Comparison of ENCODE assay signal across 10 cellular contexts in the genomic region with DNA sequence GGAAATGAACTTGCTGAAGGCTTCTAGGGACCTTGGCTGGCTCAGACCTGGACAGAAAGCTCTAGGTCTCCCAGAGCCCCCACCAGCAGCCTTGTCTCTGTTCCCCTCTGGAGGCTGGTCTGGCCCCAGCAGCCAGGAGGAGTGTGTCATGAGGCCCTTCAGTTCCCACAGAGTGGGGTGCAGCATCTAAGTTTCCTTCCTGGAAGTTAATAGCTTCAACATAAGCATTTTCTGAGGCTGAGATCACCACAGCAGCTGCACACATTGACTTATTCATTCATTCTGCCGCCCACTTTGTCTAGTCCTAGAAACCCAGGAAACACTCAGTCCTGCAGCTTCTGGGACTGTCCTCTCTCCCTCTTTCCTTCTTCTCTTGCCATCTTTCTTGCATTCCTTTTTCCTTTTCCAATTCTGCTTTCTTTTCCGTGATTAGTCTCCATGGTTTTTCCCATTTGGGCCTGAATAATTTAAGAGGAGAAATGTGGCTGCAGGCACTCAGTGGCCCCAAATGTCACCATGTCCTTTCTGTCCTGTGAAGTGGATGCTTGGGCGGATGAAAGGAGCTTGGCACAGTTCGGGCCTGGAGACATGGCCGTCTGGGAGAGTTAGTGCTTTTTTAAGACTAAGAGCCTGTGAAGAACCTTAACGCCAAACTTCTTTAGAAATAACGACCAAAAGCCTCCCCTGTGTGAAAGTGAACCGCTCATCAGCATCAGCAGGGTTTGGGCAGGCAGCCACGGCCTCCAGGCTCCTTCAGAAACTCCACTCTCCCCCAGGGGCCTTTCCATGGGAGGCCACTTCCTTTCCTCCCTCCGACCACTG. TPM values are rescaled to one million over a fixed set of nuclear protein-coding genes. Genes with fewer than 3 reads are reported as not detected.
DNase-seq lines count a peak whose midpoint lies in the region; ATAC-seq lines count a peak whose summit lies in the region.
"Had no signal": no experiment of that assay in that cellular context is flagged by ENCODE, and none has a peak within 500 bp of the region (broad histone marks: within the 10 kb centered on the region; RNA-seq: fewer than 3 reads in every experiment).

No MANE protein-coding gene starts in this region.

- peak overlapping the region; percentile 56 for H3K4me3 Mint-ChIP-seq in T-helper 17 cell
- H3K4me3 Mint-ChIP-seq: activated T-helper 1 cell treated with anti-CD3 and anti-CD28 coated beads, Interleukin-12 subunit alpha, Interleukin-12 subunit beta, Interleukin-2, Interleukin-4 antibody, amounts not matched to agents 30 ng/mL and 10 ng/mL and 1 ng/mL, durations not matched to agents 14 hours and 24 hours and 36 hours had no signal

- H3K9me3 ChIP-seq in T-helper 17 cell (ENCODE audit: control insufficient read depth, low read length, poor library complexity, severe bottlenecking) (no peaks in the 10 kb centered on the region), skeletal muscle satellite cell (replicated peaks; ENCODE audit: low read length) (no peaks in the 10 kb centered on the region)

- no peaks in the 10 kb centered on the region for H3K36me3 ChIP-seq in skeletal muscle satellite cell (ENCODE audit: insufficient read depth, low read length)
- H3K36me3 ChIP-seq in H7 (replicated peaks; ENCODE audit: control insufficient read depth, insufficient read depth, low read length) = no peaks in the 10 kb centered on the region

- H3K4me2 ChIP-seq in skeletal muscle satellite cell (ENCODE audit: low read length) = peak overlapping the region; percentile 66

- peaks cover 38% of the 10 kb centered on the region for H3K4me1 ChIP-seq in skeletal muscle satellite cell (ENCODE audit: control insufficient read depth, insufficient read depth, low read length)

- H3K27me3 ChIP-seq in skeletal muscle satellite cell (ENCODE audit: control insufficient read depth, insufficient read depth, low read length) (peaks cover 8% of the 10 kb centered on the region), H7 (ENCODE audit: control insufficient read depth, insufficient read depth, low read length) (no peaks in the 10 kb centered on the region)

- no peak for ATAC-seq in T-helper 17 cell
- ATAC-seq in GM21576 (IDR thresholded peaks at IDR 0.05; ENCODE audit: unreplicated experiment) = no peak
- ATAC-seq in HG03571 (IDR thresholded peaks at IDR 0.05; ENCODE audit: unreplicated experiment) = no peak

- no peak overlapping the region for H3K27ac Mint-ChIP-seq in T-helper 17 cell
- H3K27ac Mint-ChIP-seq: activated T-helper 1 cell treated with anti-CD3 and anti-CD28 coated beads, Interleukin-12 subunit alpha, Interleukin-12 subunit beta, Interleukin-2, Interleukin-4 antibody, amounts not matched to agents 30 ng/mL and 10 ng/mL and 1 ng/mL, durations not matched to agents 14 hours and 24 hours and 36 hours had no signal

- peak; percentile 25 for DNase-seq in activated CD4-positive, alpha-beta T cell treated with anti-CD3 and anti-CD28 coated beads for 48 hours
- DNase-seq in activated CD4-positive, alpha-beta T cell treated with anti-CD3 and anti-CD28 coated beads, Interleukin-2, amount 50 U/mL, for 4 hours = no peak
- DNase-seq in T-helper 17 cell (no peak), glomerular visceral epithelial cell (ENCODE audit: extremely low spot score) (peak; percentile 91), H7 (no peak)
- DNase-seq: NCI-H1105 had no signal

- H3K4me1 Mint-ChIP-seq in T-helper 17 cell = peaks cover 33% of the 10 kb centered on the region

- no peaks in the 10 kb centered on the region for H3K36me3 Mint-ChIP-seq in T-helper 17 cell (ENCODE audit: low read depth)

- H3K4me3 ChIP-seq in skeletal muscle satellite cell (ENCODE audit: low read length) (peak overlapping the region; percentile 18), H7 (ENCODE audit: insufficient read depth, low read depth, low read length) (no peak overlapping the region)

- H3K27me3 Mint-ChIP-seq in T-helper 17 cell = peaks cover 8% of the 10 kb centered on the region

- peak overlapping the region; percentile 63 for H3K9ac ChIP-seq in skeletal muscle satellite cell (ENCODE audit: low read depth, low read length)

RNA-seq across cellular contexts. Expression of a gene that starts 31.0 kb away (rescaled TPM):
- 10 to 100 TPM; 70.9 to 71.5 TPM for total RNA-seq in T-helper 17 cell
- total RNA-seq in skeletal muscle satellite cell (2012; rRNA removed) = 21.8 and 27.1 TPM in 2 replicates
- 38.0 and 57.6 TPM in 2 replicates for total RNA-seq in H7 (2014; rRNA removed; shearing (Covaris generic))

Comparison
In these comparisons a context has a peak if more than half of its experiments do, and no peak if none do; other contexts are left out.
1. DNase-seq: peak in activated CD4-positive, alpha-beta T cell treated with anti-CD3 and anti-CD28 coated beads for 48 hours (single experiment) and glomerular visceral epithelial cell (single experiment); none in activated CD4-positive, alpha-beta T cell treated with anti-CD3 and anti-CD28 coated beads, Interleukin-2, amount 50 U/mL, for 4 hours (0 of 2), T-helper 17 cell (0 of 3) and H7 (single experiment).